ENCODE assay signal across 1 cellular context in genomic region chr7:37445800-37446199, GRCh38.
TF ChIP-seq lines count a peak whose summit lies in the region.

No MANE protein-coding gene starts in this region.

TF ChIP-seq in GM23338, 12 proteins besides CTCF, POLR2A, EP300 and RAD21 (continued from another document):
- TF ChIP-seq ZNF462 (CRISPR knock-in tag; IDR thresholded peaks at IDR 0.05) (no peak), EZH2 (IDR thresholded peaks at IDR 0.05; ENCODE audit: low read depth, unreplicated experiment) (no peak)
